ENCODE assay signal across 11 cellular contexts in genomic region chr7:103150192-103150591, GRCh38. TPM values are rescaled to one million over a fixed set of nuclear protein-coding genes. Genes with fewer than 3 reads are reported as not detected.
DNase-seq lines count a peak whose midpoint lies in the region; ATAC-seq and TF ChIP-seq lines count a peak whose summit lies in the region.
"Had no signal": no experiment of that assay in that cellular context is flagged by ENCODE, and none has a peak within 500 bp of the region (broad histone marks: within the 10 kb centered on the region; RNA-seq: fewer than 3 reads in every experiment).

No MANE protein-coding gene starts in this region.

- no peak for ATAC-seq in naive thymus-derived CD8-positive, alpha-beta T cell
- ATAC-seq in GM19463 (IDR thresholded peaks at IDR 0.05; ENCODE audit: unreplicated experiment): no peak
- ATAC-seq in HG03159 (IDR thresholded peaks at IDR 0.05; ENCODE audit: unreplicated experiment): no peak

- H3K27ac Mint-ChIP-seq in brain: peak overlapping the region; percentile 97 to 100 (median 99)
- H3K27ac Mint-ChIP-seq in naive thymus-derived CD8-positive, alpha-beta T cell: peak overlapping the region in 9 of 10 donors; percentile 29 to 98 (median 93)

- peaks cover 12% of the 10 kb centered on the region for H3K27me3 Mint-ChIP-seq in brain
- peaks cover 0 to 7% (median 0%) of the 10 kb centered on the region in 5 donors for H3K27me3 Mint-ChIP-seq in naive thymus-derived CD8-positive, alpha-beta T cell
- H3K27me3 Mint-ChIP-seq: activated naive CD8-positive, alpha-beta T cell treated with anti-CD3 and anti-CD28 coated beads, Interleukin-2, amount 10 ng/mL, durations not matched to agents 7 days and 5 days had no signal

- peak overlapping the region; percentile 89 for H3K4me3 ChIP-seq in GM06990 (replicated peaks; ENCODE audit: low read depth, low read length)

- DNase-seq in GM06990 (ENCODE audit: extremely low read depth, insufficient read length): no peak
- DNase-seq in NCI-H526 (lab: John Stamatoyannopoulos, UW): peak; percentile 22
- DNase-seq in naive thymus-derived CD8-positive, alpha-beta T cell: no peak
- no peak for DNase-seq in dermis blood vessel endothelial cell
- no peak for DNase-seq in midbrain (lab: John Stamatoyannopoulos, UW)
- DNase-seq: activated naive CD8-positive, alpha-beta T cell treated with anti-CD3 and anti-CD28 coated beads, Interleukin-2, amount 10 ng/mL, durations not matched to agents 7 days and 5 days; foreskin melanocyte; SHP77 had no signal

- no peaks in the 10 kb centered on the region for H3K27me3 ChIP-seq in GM06990 (replicated peaks; ENCODE audit: control insufficient read depth, insufficient read depth, low read length)

- peak overlapping the region; percentile 83 to 94 (median 90) for H3K4me3 Mint-ChIP-seq in brain
- peak overlapping the region in 9 of 10 donors; percentile 20 to 99 (median 87) for H3K4me3 Mint-ChIP-seq in naive thymus-derived CD8-positive, alpha-beta T cell

- peaks cover 61% of the 10 kb centered on the region for H3K4me1 Mint-ChIP-seq in brain
- peaks cover 17 to 46% (median 42%) of the 10 kb centered on the region in 4 donors for H3K4me1 Mint-ChIP-seq in naive thymus-derived CD8-positive, alpha-beta T cell

- POLR2A ChIA-PET in naive thymus-derived CD8-positive, alpha-beta T cell (lab: Charles Lee): interaction anchor here (1.2 to 3.4 kb wide), 3 partner anchors 75 to 198 kb away, joined by 3 to 26 read pairs (median 8); partner anchors contain the start of genes ARMC10 and FBXL13

- no peaks in the 10 kb centered on the region for H3K36me3 ChIP-seq in GM06990 (ENCODE audit: control insufficient read depth, insufficient read depth, low read length)

- TF ChIP-seq CTCF in GM06990 (IDR thresholded peaks at IDR 0.05; ENCODE audit: insufficient read depth, low read length, poor library complexity, severe bottlenecking) (no peak), brain (conservative IDR thresholded peaks at IDR 0.05) (no peak)

- no peaks in the 10 kb centered on the region for H3K9me3 Mint-ChIP-seq in brain
- no peaks in the 10 kb centered on the region for H3K9me3 Mint-ChIP-seq in naive thymus-derived CD8-positive, alpha-beta T cell

- H3K36me3 Mint-ChIP-seq in brain: no peaks in the 10 kb centered on the region
- peaks cover 0 to 4% (median 2%) of the 10 kb centered on the region in 3 donors for H3K36me3 Mint-ChIP-seq in naive thymus-derived CD8-positive, alpha-beta T cell

RNA-seq across cellular contexts. Expression of gene NAPEPLD, which starts 1.3 kb away (rescaled TPM):
- 5.6 TPM for polyA plus RNA-seq in brain (ENCODE audit: insufficient read depth, low read depth, low replicate concordance)
- 10 to 100 TPM; 16.2 to 16.9 TPM for total RNA-seq in naive thymus-derived CD8-positive, alpha-beta T cell
- 1 to 10 TPM; 4.9 to 8.2 (median 5.3) TPM for polyA plus RNA-seq in naive thymus-derived CD8-positive, alpha-beta T cell
- 5.4 and 6.4 TPM in 2 replicates for total RNA-seq in dermis blood vessel endothelial cell

Comparison
In these comparisons a context has a peak if more than half of its experiments do, and no peak if none do; other contexts are left out.
1. DNase-seq: peak in NCI-H526 (2 of 2); none in GM06990 (single experiment), naive thymus-derived CD8-positive, alpha-beta T cell (0 of 10), dermis blood vessel endothelial cell (single experiment) and midbrain (single experiment).